ENCODE assay signal across 2 cellular contexts in genomic region chr15:31457161-31457560, GRCh38.
TF ChIP-seq lines count a peak whose summit lies in the region.

No MANE protein-coding gene starts in this region.

TF ChIP-seq in HepG2, 621 proteins besides CTCF, POLR2A, EP300 and RAD21:
- TF ChIP-seq PLSCR1 (CRISPR knock-in tag; IDR thresholded peaks at IDR 0.05; ENCODE audit: borderline replicate concordance): no peak
- TF ChIP-seq MNT (IDR thresholded peaks at IDR 0.05): peak; percentile 38; the same call in 1 of the 2 replicates
- no peak for TF ChIP-seq ZNF318 (CRISPR knock-in tag; IDR thresholded peaks at IDR 0.05)
- no peak for TF ChIP-seq ZMAT3 (CRISPR knock-in tag; conservative IDR thresholded peaks at IDR 0.05)

TF ChIP-seq in K562, 482 proteins besides CTCF, POLR2A, EP300 and RAD21:
- TF ChIP-seq, protein P1, sequence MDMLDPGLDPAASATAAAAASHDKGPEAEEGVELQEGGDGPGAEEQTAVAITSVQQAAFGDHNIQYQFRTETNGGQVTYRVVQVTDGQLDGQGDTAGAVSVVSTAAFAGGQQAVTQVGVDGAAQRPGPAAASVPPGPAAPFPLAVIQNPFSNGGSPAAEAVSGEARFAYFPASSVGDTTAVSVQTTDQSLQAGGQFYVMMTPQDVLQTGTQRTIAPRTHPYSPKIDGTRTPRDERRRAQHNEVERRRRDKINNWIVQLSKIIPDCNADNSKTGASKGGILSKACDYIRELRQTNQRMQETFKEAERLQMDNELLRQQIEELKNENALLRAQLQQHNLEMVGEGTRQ (CRISPR knock-in tag; IDR thresholded peaks at IDR 0.05): 0 out of 2 replicates have a peak, but pooled peaks have one; percentile 10
- TF ChIP-seq NRF1 (conservative IDR thresholded peaks at IDR 0.05 in 1 of 2, IDR thresholded peaks at IDR 0.05 in 1 of 2): peak; percentile 61 to 66
- TF ChIP-seq SP1 (CRISPR knock-in tag; IDR thresholded peaks at IDR 0.05): no peak
- no peak for TF ChIP-seq ZNF407 (IDR thresholded peaks at IDR 0.05; ENCODE audit: low read depth)
- TF ChIP-seq CBX5 (IDR thresholded peaks at IDR 0.05; ENCODE audit: borderline replicate concordance, low read depth): no peak
